In genomic region chr15:40844543-40844981, GRCh38 we compare ENCODE assay signal across 8 cellular contexts. TPM values are rescaled to one million over a fixed set of nuclear protein-coding genes. Genes with fewer than 3 reads are reported as not detected.
DNase-seq lines count a peak whose midpoint lies in the region; ATAC-seq, FAIRE-seq and TF ChIP-seq lines count a peak whose summit lies in the region.

No MANE protein-coding gene starts in this region.

- POLR2A ChIA-PET in AG04449 (lab: Yijun Ruan, JAX), result no interaction called here
- POLR2A ChIA-PET in endothelial cell of umbilical vein (lab: Charles Lee), result no interaction called here

- TF ChIP-seq EP300 in neural cell (conservative IDR thresholded peaks at IDR 0.05; ENCODE audit: poor library complexity, severe bottlenecking), result no peak

- peak overlapping the region; percentile 38 for H3K4me3 ChIP-seq in AG04449 (ENCODE audit: low read depth, low read length)
- H3K4me3 ChIP-seq in endothelial cell of umbilical vein (replicated peaks in 1 of 3; ENCODE audit: insufficient read depth in 1 of 3, low read depth in 1 of 3, low read length in 3 of 3), result peak overlapping the region in 1 of 3 experiments; percentile 39
- peak overlapping the region; percentile 62 for H3K4me3 ChIP-seq in neural cell (ENCODE audit: low read length)

- no peaks in the 10 kb centered on the region for H3F3A ChIP-seq in neural cell (ENCODE audit: insufficient read depth, low read length, poor library complexity, severe bottlenecking)

- no peak for FAIRE-seq in endothelial cell of umbilical vein (lab: Jason Lieb, UNC)

- ATAC-seq in HG03521 (IDR thresholded peaks at IDR 0.05; ENCODE audit: unreplicated experiment) (no peak), HG02981 (IDR thresholded peaks at IDR 0.05; ENCODE audit: unreplicated experiment) (no peak), HG02571 (IDR thresholded peaks at IDR 0.05; ENCODE audit: unreplicated experiment) (no peak)

- TF ChIP-seq CTCF in AG04449 (IDR thresholded peaks at IDR 0.05; ENCODE audit: insufficient read depth, low read length, missing control alignments), result no peak
- no peak for TF ChIP-seq CTCF in endothelial cell of umbilical vein (IDR thresholded peaks at IDR 0.05; ENCODE audit: extremely low read depth in 1 of 2, insufficient read depth in 1 of 2, low read depth in 1 of 2, low read length in 2 of 2)
- TF ChIP-seq CTCF in neural cell (IDR thresholded peaks at IDR 0.05; ENCODE audit: poor library complexity, severe bottlenecking), result no peak

- no peak for TF ChIP-seq POLR2A in endothelial cell of umbilical vein (IDR thresholded peaks at IDR 0.05; ENCODE audit: low read depth, low read length)

- no TSS peak for BruUV-seq in endothelial cell of umbilical vein (replicated peaks; lab: Mats Ljungman, UMichigan)

- CTCF ChIA-PET in AG04449 (lab: Yijun Ruan, JAX), result interaction anchor here (1.0 to 1.5 kb wide), 2 partner anchors 50 to 341 kb away, joined by 4 read pairs; partner anchors contain the start of gene VPS18
- CTCF ChIA-PET in endothelial cell of umbilical vein (lab: Charles Lee), result interaction anchor here (0.9 to 8.3 kb wide), 7 partner anchors 10 to 109 kb away, joined by 3 to 71 read pairs (median 5); partner anchors contain the start of gene CHAC1

- H3K27ac ChIP-seq in endothelial cell of umbilical vein (ENCODE audit: insufficient read depth, low read depth, low read length) (no peak overlapping the region), neural cell (ENCODE audit: low read length) (no peak overlapping the region)

- DNase-seq in AG04449 (ENCODE audit: low read depth, low spot score) (no peak), HT-29 (ENCODE audit: low spot score) (peak; percentile 61), endothelial cell of umbilical vein (ENCODE audit: low read depth, low spot score) (no peak)
- peak; percentile 24 to 26 for DNase-seq in activated CD4-positive, alpha-beta T cell treated with anti-CD3 and anti-CD28 coated beads, Interleukin-2, amount 50 U/mL, for 4 hours

- H4K20me1 ChIP-seq in endothelial cell of umbilical vein (replicated peaks; ENCODE audit: control insufficient read depth, extremely low read depth, insufficient read depth, low read length) (no peaks in the 10 kb centered on the region), neural cell (ENCODE audit: insufficient read depth) (no peaks in the 10 kb centered on the region)

- intact Hi-C loops in endothelial cell of umbilical vein (cut with micrococcal nuclease), result no loop called here

- H3K9ac ChIP-seq in endothelial cell of umbilical vein (replicated peaks; ENCODE audit: extremely low read depth, insufficient read depth, low read length) (no peak overlapping the region), neural cell (ENCODE audit: low read length) (no peak overlapping the region)

- no peak for TF ChIP-seq RAD21 in neural cell (conservative IDR thresholded peaks at IDR 0.05)

- no peaks in the 10 kb centered on the region for H3K9me1 ChIP-seq in endothelial cell of umbilical vein (replicated peaks; ENCODE audit: control insufficient read depth, extremely low read depth, insufficient read depth, low read length)

- peaks cover 5% of the 10 kb centered on the region for H3K4me1 ChIP-seq in endothelial cell of umbilical vein (ENCODE audit: control insufficient read depth, extremely low read depth, insufficient read depth, low read length)

- H3K9me3 ChIP-seq in endothelial cell of umbilical vein (replicated peaks; ENCODE audit: control insufficient read depth, insufficient read depth, low read length) (no peaks in the 10 kb centered on the region), neural cell (ENCODE audit: low read length) (no peaks in the 10 kb centered on the region)

- peak overlapping the region; percentile 26 for H3K4me2 ChIP-seq in endothelial cell of umbilical vein (ENCODE audit: insufficient read depth, low read length)
- H3K4me2 ChIP-seq in neural cell (ENCODE audit: low read length), result no peak overlapping the region

- peaks cover 11% of the 10 kb centered on the region in 2 experiments for H3K27me3 ChIP-seq in endothelial cell of umbilical vein (ENCODE audit: control insufficient read depth in 2 of 2, insufficient read depth in 2 of 2, low read length in 2 of 2)
- H3K27me3 ChIP-seq in neural cell (ENCODE audit: insufficient read depth, low read depth, low read length), result peaks cover 60% of the 10 kb centered on the region

- H3K36me3 ChIP-seq in endothelial cell of umbilical vein (ENCODE audit: control insufficient read depth in 2 of 2, extremely low read depth in 1 of 2, insufficient read depth in 2 of 2, low read length in 2 of 2) (no peaks in the 10 kb centered on the region), neural cell (ENCODE audit: insufficient read depth, low read length) (no peaks in the 10 kb centered on the region)

- dilution Hi-C loops in endothelial cell of umbilical vein (cut with MboI; ENCODE audit: extremely low pct_ligation_motif_present, low sequenced_read_pairs), result no loop called here

- no peaks in the 10 kb centered on the region for H3K9me2 ChIP-seq in neural cell (ENCODE audit: insufficient read depth, low read length)

- H2AFZ ChIP-seq in endothelial cell of umbilical vein (ENCODE audit: low read depth, low read length) (peak overlapping the region; percentile 6), neural cell (ENCODE audit: low read depth, low read length) (no peak overlapping the region)

- H3K79me2 ChIP-seq in endothelial cell of umbilical vein (ENCODE audit: control insufficient read depth, insufficient read depth, low read length), result no peaks in the 10 kb centered on the region
- H3K79me2 ChIP-seq in neural cell (replicated peaks; ENCODE audit: insufficient read depth, low read length), result no peaks in the 10 kb centered on the region

RNA-seq across cellular contexts. Expression of gene SPINT1, which starts 0.7 kb away (rescaled TPM):
- 481 and 534 TPM in 2 replicates for total RNA-seq in HT-29 (2014; rRNA removed; shearing (Covaris generic))
- 3.6 and 4.2 TPM in 2 replicates for total RNA-seq in endothelial cell of umbilical vein
- polyA plus RNA-seq in endothelial cell of umbilical vein, result 4.1 and 4.9 TPM in 2 replicates
- polyA plus RNA-seq in endothelial cell of umbilical vein (2011; cell fraction: cytosol; rRNA removed), result 1.9 and 2.8 TPM in 2 replicates
- polyA plus RNA-seq in endothelial cell of umbilical vein (2011; cell fraction: nucleus; rRNA removed), result 1.7 and 3.3 TPM in 2 replicates
- polyA plus RNA-seq in endothelial cell of umbilical vein (2012), result 2.4 and 7.0 TPM in 2 replicates
- polyA minus RNA-seq in endothelial cell of umbilical vein, result 3.5 and 4.6 TPM in 2 replicates
- not detected for polyA minus RNA-seq in endothelial cell of umbilical vein (2011; cell fraction: cytosol; rRNA and poly(A)+ RNA removed)
- 0.38 and 0.82 TPM in 2 replicates for polyA minus RNA-seq in endothelial cell of umbilical vein (2011; cell fraction: nucleus; rRNA and poly(A)+ RNA removed)
- polyA plus RNA-seq in neural cell, result 0.18 and 0.68 TPM in 2 replicates
- polyA minus RNA-seq in neural cell, result not detected in 2 replicates

RNA-seq across cellular contexts. Expression of gene PPP1R14D, which starts 16.1 kb away (rescaled TPM):
- 2.5 and 6.1 TPM in 2 replicates for total RNA-seq in HT-29 (2014; rRNA removed; shearing (Covaris generic))
- not detected in 2 replicates for total RNA-seq in endothelial cell of umbilical vein
- not detected in 2 replicates for polyA plus RNA-seq in endothelial cell of umbilical vein
- not detected in 2 replicates for polyA plus RNA-seq in endothelial cell of umbilical vein (2011; cell fraction: cytosol; rRNA removed)
- not detected in 2 replicates for polyA plus RNA-seq in endothelial cell of umbilical vein (2011; cell fraction: nucleus; rRNA removed)
- not detected in 2 replicates for polyA plus RNA-seq in endothelial cell of umbilical vein (2012)
- not detected in 2 replicates for polyA minus RNA-seq in endothelial cell of umbilical vein
- not detected for polyA minus RNA-seq in endothelial cell of umbilical vein (2011; cell fraction: cytosol; rRNA and poly(A)+ RNA removed)
- not detected in 2 replicates for polyA minus RNA-seq in endothelial cell of umbilical vein (2011; cell fraction: nucleus; rRNA and poly(A)+ RNA removed)
- not detected in 2 replicates for polyA plus RNA-seq in neural cell
- not detected in 2 replicates for polyA minus RNA-seq in neural cell

RNA-seq across cellular contexts. Expression of gene RHOV, which starts 29.5 kb away (rescaled TPM):
- total RNA-seq in HT-29 (2014; rRNA removed; shearing (Covaris generic)), result 30.4 and 33.5 TPM in 2 replicates
- total RNA-seq in endothelial cell of umbilical vein, result 0.18 and 0.20 TPM in 2 replicates
- polyA plus RNA-seq in endothelial cell of umbilical vein, result 0.15 and 0.19 TPM in 2 replicates
- polyA plus RNA-seq in endothelial cell of umbilical vein (2011; cell fraction: cytosol; rRNA removed), result 0.04 and 0.08 TPM in 2 replicates
- polyA plus RNA-seq in endothelial cell of umbilical vein (2011; cell fraction: nucleus; rRNA removed), result 1.1 TPM in 2 replicates
- polyA plus RNA-seq in endothelial cell of umbilical vein (2012), result 0.23 and 0.35 TPM in 2 replicates
- polyA minus RNA-seq in endothelial cell of umbilical vein, result 0.15 TPM in 1 of 2 replicates, not detected in the other
- polyA minus RNA-seq in endothelial cell of umbilical vein (2011; cell fraction: cytosol; rRNA and poly(A)+ RNA removed), result 29.2 TPM
- 0.38 and 0.96 TPM in 2 replicates for polyA minus RNA-seq in endothelial cell of umbilical vein (2011; cell fraction: nucleus; rRNA and poly(A)+ RNA removed)
- polyA plus RNA-seq in neural cell, result 1.9 and 2.8 TPM in 2 replicates
- 1.9 and 2.3 TPM in 2 replicates for polyA minus RNA-seq in neural cell

RNA-seq across cellular contexts. Expression of gene DNAJC17, which starts 37.3 kb away (rescaled TPM):
- 47.9 and 53.5 TPM in 2 replicates for total RNA-seq in HT-29 (2014; rRNA removed; shearing (Covaris generic))
- 42.6 and 46.4 TPM in 2 replicates for total RNA-seq in endothelial cell of umbilical vein
- polyA plus RNA-seq in endothelial cell of umbilical vein (30.7 and 43.2 TPM in 2 replicates), neural cell (68.5 and 79.6 TPM in 2 replicates)
- polyA plus RNA-seq in endothelial cell of umbilical vein (2011; cell fraction: cytosol; rRNA removed), result 60.5 and 64.7 TPM in 2 replicates
- polyA plus RNA-seq in endothelial cell of umbilical vein (2011; cell fraction: nucleus; rRNA removed), result 98.3 and 125 TPM in 2 replicates
- 24.9 and 29.7 TPM in 2 replicates for polyA plus RNA-seq in endothelial cell of umbilical vein (2012)
- polyA minus RNA-seq in endothelial cell of umbilical vein (21.5 and 25.7 TPM in 2 replicates), neural cell (23.6 and 37.9 TPM in 2 replicates)
- polyA minus RNA-seq in endothelial cell of umbilical vein (2011; cell fraction: cytosol; rRNA and poly(A)+ RNA removed), result 18.1 TPM
- 13.8 and 19.4 TPM in 2 replicates for polyA minus RNA-seq in endothelial cell of umbilical vein (2011; cell fraction: nucleus; rRNA and poly(A)+ RNA removed)

RNA-seq across cellular contexts. Expression of gene ZFYVE19, which starts 37.7 kb away (rescaled TPM):
- 66.0 and 68.6 TPM in 2 replicates for total RNA-seq in HT-29 (2014; rRNA removed; shearing (Covaris generic))
- 24.8 and 29.7 TPM in 2 replicates for total RNA-seq in endothelial cell of umbilical vein
- polyA plus RNA-seq in endothelial cell of umbilical vein (47.2 and 55.4 TPM in 2 replicates), neural cell (48.2 and 63.7 TPM in 2 replicates)
- polyA plus RNA-seq in endothelial cell of umbilical vein (2011; cell fraction: cytosol; rRNA removed), result 52.3 and 52.6 TPM in 2 replicates
- 190 and 203 TPM in 2 replicates for polyA plus RNA-seq in endothelial cell of umbilical vein (2011; cell fraction: nucleus; rRNA removed)
- 19.3 and 24.1 TPM in 2 replicates for polyA plus RNA-seq in endothelial cell of umbilical vein (2012)
- polyA minus RNA-seq in endothelial cell of umbilical vein (27.3 and 33.5 TPM in 2 replicates), neural cell (19.0 and 25.3 TPM in 2 replicates)
- 18.5 TPM for polyA minus RNA-seq in endothelial cell of umbilical vein (2011; cell fraction: cytosol; rRNA and poly(A)+ RNA removed)
- polyA minus RNA-seq in endothelial cell of umbilical vein (2011; cell fraction: nucleus; rRNA and poly(A)+ RNA removed), result 17.6 and 25.4 TPM in 2 replicates

Comparison
In these comparisons a context has a peak if more than half of its experiments do, and no peak if none do; other contexts are left out.
1. DNase-seq: peak in HT-29 (single experiment) and activated CD4-positive, alpha-beta T cell treated with anti-CD3 and anti-CD28 coated beads, Interleukin-2, amount 50 U/mL, for 4 hours (2 of 2); none in AG04449 (single experiment) and endothelial cell of umbilical vein (single experiment).
2. RNA of gene SPINT1, which starts 0.7 kb away (total RNA-seq): 481 to 534 TPM in HT-29; 3.6 to 4.2 TPM in endothelial cell of umbilical vein; every median in the first group is over 10 times any median in the second.
3. RNA of gene RHOV, which starts 29.5 kb away (total RNA-seq): 30.4 to 33.5 TPM in HT-29; 0.18 to 0.20 TPM in endothelial cell of umbilical vein; every median in the first group is over 10 times any median in the second.